Comparison of ENCODE assay signal across 8 cellular contexts in genomic region chr10:14904316-14904732, GRCh38. TPM values are rescaled to one million over a fixed set of nuclear protein-coding genes. Genes with fewer than 3 reads are reported as not detected.
A peak's percentile ranks its signal among the peaks of the same experiment; 100 is the strongest.
DNase-seq lines count a peak whose midpoint lies in the region; ATAC-seq, FAIRE-seq and TF ChIP-seq lines count a peak whose summit lies in the region.

No MANE protein-coding gene starts in this region.

- no peak overlapping the region for H3K4me3 Mint-ChIP-seq in brain

- ATAC-seq in GM21737 (IDR thresholded peaks at IDR 0.05; ENCODE audit: unreplicated experiment) (no peak), HG02642 (IDR thresholded peaks at IDR 0.05; ENCODE audit: poor library complexity, unreplicated experiment) (no peak)

- peak; percentile 12 to 43 for TF ChIP-seq CTCF in brain (conservative IDR thresholded peaks at IDR 0.05)

- no peaks in the 10 kb centered on the region for H3K4me1 Mint-ChIP-seq in brain

- H3K36me3 Mint-ChIP-seq in brain: peaks cover 77% of the 10 kb centered on the region

- peak; percentile 36 for DNase-seq in AG08396 (ENCODE audit: low spot score)
- DNase-seq in M059J (ENCODE audit: low read depth): peak; percentile 26
- DNase-seq in lung microvascular endothelial cell (ENCODE audit: low read depth in 2 of 2): peak; percentile 32 to 40
- DNase-seq in LoVo (ENCODE audit: low spot score): no peak

- H3K9me3 Mint-ChIP-seq in brain: peaks cover 0 to 6% (median 3%) of the 10 kb centered on the region in 5 experiments

- FAIRE-seq in G401.6 (lab: Jason Lieb, UNC): peak; percentile 96

- H3K27ac Mint-ChIP-seq in brain: no peak overlapping the region

- no peaks in the 10 kb centered on the region for H3K27me3 Mint-ChIP-seq in brain

RNA-seq across cellular contexts. Expression of gene SUV39H2, which starts 25.7 kb away (rescaled TPM):
- 20.9 and 23.8 TPM in 2 replicates for total RNA-seq in M059J (2014; rRNA removed; shearing (Covaris generic))
- polyA plus RNA-seq in brain (ENCODE audit: insufficient read depth, low read depth, low replicate concordance): 8.7 TPM
- total RNA-seq in lung microvascular endothelial cell: 7.6 and 8.1 TPM in 2 replicates

RNA-seq across cellular contexts. Expression of gene DCLRE1C, which starts 49.6 kb away (rescaled TPM):
- total RNA-seq in M059J (2014; rRNA removed; shearing (Covaris generic)): 6.3 and 9.7 TPM in 2 replicates
- 4.3 TPM for polyA plus RNA-seq in brain (ENCODE audit: insufficient read depth, low read depth, low replicate concordance)
- total RNA-seq in lung microvascular endothelial cell: 4.0 and 5.2 TPM in 2 replicates

RNA-seq across cellular contexts. Expression of gene MEIG1, which starts 54.9 kb away (rescaled TPM):
- total RNA-seq in M059J (2014; rRNA removed; shearing (Covaris generic)): not detected in 2 replicates
- polyA plus RNA-seq in brain (ENCODE audit: insufficient read depth, low read depth, low replicate concordance): 0.88 TPM
- total RNA-seq in lung microvascular endothelial cell: 0.20 TPM in 1 of 2 replicates, not detected in the other
